In the genomic region with DNA sequence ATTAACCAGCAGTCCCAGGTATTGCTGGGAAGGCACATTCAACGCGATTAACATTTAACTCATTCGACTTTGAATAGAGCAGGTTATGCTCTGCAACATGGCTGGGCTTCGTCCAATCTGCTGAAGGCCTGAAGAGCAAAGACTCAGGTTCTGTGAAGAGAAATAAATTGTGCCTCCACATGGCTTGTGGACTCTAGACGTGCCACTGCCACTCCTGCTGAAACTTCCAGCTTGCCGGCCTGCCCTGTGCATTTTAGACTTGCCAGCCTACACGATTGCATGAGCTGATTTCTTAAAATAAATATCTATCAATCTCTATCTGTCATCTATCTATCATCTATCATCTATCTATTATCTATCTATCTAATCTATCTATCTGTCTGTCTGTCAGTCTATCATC, we compare ENCODE assay signal across 16 cellular contexts.
"Had no signal": no experiment of that assay in that cellular context is flagged by ENCODE, and none has a peak within 500 bp of the region (broad histone marks: within the 10 kb centered on the region; RNA-seq: fewer than 3 reads in every experiment).

No MANE protein-coding gene starts in this region.

- H3K36me3 ChIP-seq: gastrocnemius medialis, heart left ventricle, neutrophil, tibial artery had no signal

- ATAC-seq: gastrocnemius medialis; heart left ventricle; left cardiac atrium; stimulated activated memory B cell treated with anti-CD40 and anti-IgM and Interleukin-4, amounts not matched to agents 10 μg/mL and 1 μg/mL and 100 μg/mL, for 72 hours had no signal

- H3K9me3 Mint-ChIP-seq: stimulated activated memory B cell treated with anti-CD40 and anti-IgM and Interleukin-4, amounts not matched to agents 10 μg/mL and 1 μg/mL and 100 μg/mL, for 72 hours had no signal

- H3K4me1 ChIP-seq: gastrocnemius medialis, heart left ventricle, parathyroid adenoma, tibial artery had no signal

- H3K4me3 ChIP-seq: gastrocnemius medialis, heart left ventricle, lung, SK-N-MC, tibial artery had no signal

- H3K27ac Mint-ChIP-seq: stimulated activated memory B cell treated with anti-CD40 and anti-IgM and Interleukin-4, amounts not matched to agents 10 μg/mL and 1 μg/mL and 100 μg/mL, for 72 hours had no signal

- H3K9me3 ChIP-seq: gastrocnemius medialis, heart left ventricle, neutrophil, tibial artery had no signal

- H3K4me1 Mint-ChIP-seq: stimulated activated memory B cell treated with anti-CD40 and anti-IgM and Interleukin-4, amounts not matched to agents 10 μg/mL and 1 μg/mL and 100 μg/mL, for 72 hours had no signal

- H3K27ac ChIP-seq: gastrocnemius medialis, heart left ventricle, neutrophil, parathyroid adenoma, SK-N-MC, tibial artery, VCaP had no signal

- H3K4me3 Mint-ChIP-seq: stimulated activated memory B cell treated with anti-CD40 and anti-IgM and Interleukin-4, amounts not matched to agents 10 μg/mL and 1 μg/mL and 100 μg/mL, for 72 hours had no signal

- DNase-seq: activated CD4-positive, alpha-beta T cell treated with anti-CD3 and anti-CD28 coated beads for 1 hour; activated CD4-positive, alpha-beta T cell treated with anti-CD3 and anti-CD28 coated beads, Interleukin-2, amount 50 U/mL, for 48 hours; activated gamma-delta T cell; erythroblast; gastrocnemius medialis; left cardiac atrium; stimulated activated CD4-positive, alpha-beta T cell treated with anti-CD3 and anti-CD28 coated beads, Interleukin-2, amount 100 ng/mL, for 48 hours; T-helper 1 cell; tibial artery had no signal

- H3K36me3 Mint-ChIP-seq: stimulated activated memory B cell treated with anti-CD40 and anti-IgM and Interleukin-4, amounts not matched to agents 10 μg/mL and 1 μg/mL and 100 μg/mL, for 72 hours had no signal
